ENCODE assay signal across 21 cellular contexts in genomic region chr3:94456332-94456731, GRCh38.
"Had no signal": no experiment of that assay in that cellular context is flagged by ENCODE, and none has a peak within 500 bp of the region (broad histone marks: within the 10 kb centered on the region; RNA-seq: fewer than 3 reads in every experiment).

No MANE protein-coding gene starts in this region.

- H3K9me3 Mint-ChIP-seq: neural crest cell had no signal

- H3K4me3 ChIP-seq: esophagus squamous epithelium, pancreas, right lobe of liver, smooth muscle cell, suprapubic skin, transverse colon, upper lobe of right lung, uterus had no signal

- H3K27ac ChIP-seq: neutrophil, pancreas, right lobe of liver, suprapubic skin, transverse colon, upper lobe of right lung, uterus had no signal

- H3K36me3 Mint-ChIP-seq: natural killer cell; stimulated activated naive B cell treated with anti-CD40 and anti-IgM and Interleukin-4, amounts not matched to agents 10 μg/mL and 1 μg/mL and 100 μg/mL, for 72 hours had no signal

- H3K4me2 ChIP-seq: smooth muscle cell had no signal

- DNase-seq: cerebellar nuclear complex; cortex of kidney; effector memory CD8-positive, alpha-beta T cell; erythroblast; esophagus squamous epithelium; mammary epithelial cell; mesendoderm; natural killer cell; pancreas; right lobe of liver; stimulated activated naive B cell treated with anti-CD40 and anti-IgM and Interleukin-4, amounts not matched to agents 10 μg/mL and 1 μg/mL and 100 μg/mL, for 72 hours; stimulated activated naive CD8-positive, alpha-beta T cell treated with anti-CD3 and anti-CD28 coated beads, Interleukin-15, amount 100 ng/mL, for 72 hours; transverse colon; upper lobe of right lung; uterus had no signal

- H3K36me3 ChIP-seq: esophagus squamous epithelium, neutrophil, pancreas, right lobe of liver, suprapubic skin, transverse colon, upper lobe of right lung, uterus had no signal

- H3K27me3 ChIP-seq: esophagus squamous epithelium, neutrophil, pancreas, right lobe of liver, suprapubic skin, transverse colon, upper lobe of right lung, uterus had no signal

- H3K27ac Mint-ChIP-seq: effector memory CD8-positive, alpha-beta T cell; natural killer cell; progenitor cell of endocrine pancreas; stimulated activated naive B cell treated with anti-CD40 and anti-IgM and Interleukin-4, amounts not matched to agents 10 μg/mL and 1 μg/mL and 100 μg/mL, for 72 hours; stimulated activated naive CD8-positive, alpha-beta T cell treated with anti-CD3 and anti-CD28 coated beads, Interleukin-15, amount 100 ng/mL, for 72 hours had no signal

- H3K4me1 Mint-ChIP-seq: natural killer cell; stimulated activated naive B cell treated with anti-CD40 and anti-IgM and Interleukin-4, amounts not matched to agents 10 μg/mL and 1 μg/mL and 100 μg/mL, for 72 hours; stimulated activated naive CD8-positive, alpha-beta T cell treated with anti-CD3 and anti-CD28 coated beads, Interleukin-15, amount 100 ng/mL, for 72 hours had no signal

- H3K27me3 Mint-ChIP-seq: effector memory CD8-positive, alpha-beta T cell; progenitor cell of endocrine pancreas; stimulated activated naive B cell treated with anti-CD40 and anti-IgM and Interleukin-4, amounts not matched to agents 10 μg/mL and 1 μg/mL and 100 μg/mL, for 72 hours; stimulated activated naive CD8-positive, alpha-beta T cell treated with anti-CD3 and anti-CD28 coated beads, Interleukin-15, amount 100 ng/mL, for 72 hours had no signal

- H3K4me1 ChIP-seq: esophagus squamous epithelium, pancreas, right lobe of liver, suprapubic skin, transverse colon, upper lobe of right lung, uterus had no signal

- H3K4me3 Mint-ChIP-seq: effector memory CD8-positive, alpha-beta T cell; natural killer cell; neural crest cell; stimulated activated naive B cell treated with anti-CD40 and anti-IgM and Interleukin-4, amounts not matched to agents 10 μg/mL and 1 μg/mL and 100 μg/mL, for 72 hours; stimulated activated naive CD8-positive, alpha-beta T cell treated with anti-CD3 and anti-CD28 coated beads, Interleukin-15, amount 100 ng/mL, for 72 hours had no signal

- ATAC-seq: effector memory CD8-positive, alpha-beta T cell; left lobe of liver; natural killer cell; pancreas; right lobe of liver; stimulated activated naive B cell treated with anti-CD40 and anti-IgM and Interleukin-4, amounts not matched to agents 10 μg/mL and 1 μg/mL and 100 μg/mL, for 72 hours; stimulated activated naive CD8-positive, alpha-beta T cell treated with anti-CD3 and anti-CD28 coated beads, Interleukin-15, amount 100 ng/mL, for 72 hours; upper lobe of right lung had no signal

- H3K9me3 ChIP-seq: esophagus squamous epithelium, neutrophil, pancreas, right lobe of liver, suprapubic skin, transverse colon, upper lobe of right lung, uterus had no signal
